1 cellular context compared by ENCODE assay signal in genomic region chr1:112852934-112853333, GRCh38.
A peak's percentile ranks its signal among the peaks of the same experiment; 100 is the strongest.
TF ChIP-seq lines count a peak whose summit lies in the region.

No MANE protein-coding gene starts in this region.

TF ChIP-seq in K562, 482 proteins besides CTCF, POLR2A, EP300 and RAD21 (continued from another document):
- 0 out of 2 replicates have a peak, but pooled peaks have one; percentile 37 for TF ChIP-seq IRF9 (tag; IDR thresholded peaks at IDR 0.05)
- TF ChIP-seq PTRF (tag; IDR thresholded peaks at IDR 0.05): peak; percentile 78
- 0 out of 2 replicates have a peak, but pooled peaks have one; percentile 54 for TF ChIP-seq DDX20 (tag; IDR thresholded peaks at IDR 0.05; ENCODE audit: low read depth)
- no peak for TF ChIP-seq ZBTB7A (IDR thresholded peaks at IDR 0.05; ENCODE audit: borderline replicate concordance, control insufficient read depth, low read depth, low read length)
